In genomic region chr20:63884506-63885263, GRCh38 we compare ENCODE assay signal across 18 cellular contexts. TPM values are rescaled to one million over a fixed set of nuclear protein-coding genes. Genes with fewer than 3 reads are reported as not detected.
DNase-seq lines count a peak whose midpoint lies in the region; ATAC-seq and TF ChIP-seq lines count a peak whose summit lies in the region.
"Had no signal": no experiment of that assay in that cellular context is flagged by ENCODE, and none has a peak within 500 bp of the region (broad histone marks: within the 10 kb centered on the region; RNA-seq: fewer than 3 reads in every experiment).

No MANE protein-coding gene starts in this region.

- ATAC-seq in gastrocnemius medialis (peak; percentile 92 to 95), HG02571 (IDR thresholded peaks at IDR 0.05; ENCODE audit: unreplicated experiment) (no peak)
- ATAC-seq: gastroesophageal sphincter had no signal

- H3K4me1 ChIP-seq in gastrocnemius medialis (peaks cover 9 to 21% of the 10 kb centered on the region in 2 donors), mesendoderm (ENCODE audit: control insufficient read depth, low read depth, low read length) (no peaks in the 10 kb centered on the region)
- H3K4me1 ChIP-seq: gastroesophageal sphincter had no signal

- H3K23ac ChIP-seq in mesendoderm (ENCODE audit: low read length): no peak overlapping the region

- in situ Hi-C loops in gastrocnemius medialis (cut with MboI; ENCODE audit: low sequenced_read_pairs in 4 of 4): no loop called here

- TF ChIP-seq POLR2A in gastrocnemius medialis (IDR thresholded peaks at IDR 0.05): peak; percentile 61 to 62

- H2BK15ac ChIP-seq in mesendoderm (replicated peaks; ENCODE audit: low read depth): no peak overlapping the region

- no peak overlapping the region for H3K4me2 ChIP-seq in mesendoderm (ENCODE audit: low read length)

- intact Hi-C loops in gastrocnemius medialis (cut with DNase I; ENCODE audit: low total_unique reads): no loop called here

- H3K79me1 ChIP-seq in mesendoderm (ENCODE audit: low read length): peaks cover 5% of the 10 kb centered on the region

- H3K56ac ChIP-seq in mesendoderm (ENCODE audit: low read length): no peak overlapping the region

- H3K27me3 ChIP-seq in gastrocnemius medialis: no peaks in the 10 kb centered on the region
- H3K27me3 ChIP-seq in mesendoderm (ENCODE audit: insufficient read depth, low read length, poor library complexity): no peaks in the 10 kb centered on the region
- H3K27me3 ChIP-seq: gastroesophageal sphincter, testis had no signal

- H3K4me3 ChIP-seq in gastrocnemius medialis: no peak overlapping the region
- no peak overlapping the region for H3K4me3 ChIP-seq in mesendoderm (ENCODE audit: low read length)
- H3K4me3 ChIP-seq: gastroesophageal sphincter, skin epidermis, testis had no signal

- DNase-seq in M059J (ENCODE audit: low read depth) (peak; percentile 27), epithelial cell of prostate (ENCODE audit: low read depth, low spot score) (no peak), gastrocnemius medialis (peak; percentile 76 to 87), mesendoderm (no peak)
- DNase-seq: activated T-cell treated with anti-CD3 and anti-CD28 coated beads, Interleukin-2, amount 50 U/mL, for 1 hour; CD4-positive, alpha-beta T cell; effector memory CD4-positive, alpha-beta T cell; GDM1; naive thymus-derived CD4-positive, alpha-beta T cell; NCI-H1092 treated with DMSO at 0.1 percent for 48 hours; NCI-H446; testis had no signal

- WGBS in mesendoderm (ENCODE audit: extremely low coverage, insufficient coverage, low lambda C conversion rate): no CpG with 5 or more reads among the region's 21 CpGs

- H3K79me2 ChIP-seq in mesendoderm (ENCODE audit: control insufficient read depth, insufficient read depth, low read length): peaks cover 2% of the 10 kb centered on the region

- H2BK5ac ChIP-seq in mesendoderm (ENCODE audit: low read length): no peak overlapping the region

- no peak overlapping the region for H3K9ac ChIP-seq in mesendoderm (ENCODE audit: low read length)

- H3K36me3 ChIP-seq in gastrocnemius medialis (peaks cover 0 to 39% of the 10 kb centered on the region in 2 donors), mesendoderm (ENCODE audit: control insufficient read depth, insufficient read depth, low read length) (peaks cover 17% of the 10 kb centered on the region)

- no peak for TF ChIP-seq CTCF in gastrocnemius medialis (IDR thresholded peaks at IDR 0.05 in 4 of 5, conservative IDR thresholded peaks at IDR 0.05 in 1 of 5)

- H4K5ac ChIP-seq in mesendoderm (ENCODE audit: low read length): no peak overlapping the region

- H2BK120ac ChIP-seq in mesendoderm (ENCODE audit: low read depth, low read length): no peak overlapping the region

- no peak overlapping the region for H4K8ac ChIP-seq in mesendoderm (ENCODE audit: low read depth, low read length)

- H3K27ac ChIP-seq in epithelial cell of prostate: peak overlapping the region; percentile 50
- peak overlapping the region; percentile 73 to 82 (median 76) for H3K27ac ChIP-seq in gastrocnemius medialis
- no peak overlapping the region for H3K27ac ChIP-seq in mesendoderm (ENCODE audit: low read depth, low read length)
- H3K27ac ChIP-seq: gastroesophageal sphincter, testis had no signal

- H3K18ac ChIP-seq in mesendoderm (ENCODE audit: low read length): no peak overlapping the region

- H3K9me3 ChIP-seq in gastrocnemius medialis: no peaks in the 10 kb centered on the region
- H3K9me3 ChIP-seq: gastroesophageal sphincter, testis had no signal

- no peak overlapping the region for H2AK5ac ChIP-seq in mesendoderm (ENCODE audit: low read length)

- no peak overlapping the region for H3K4ac ChIP-seq in mesendoderm (ENCODE audit: low read depth, low read length)

RNA-seq across cellular contexts. Expression of gene DNAJC5, which starts 10.2 kb away (rescaled TPM):
- total RNA-seq in M059J (2014; rRNA removed; shearing (Covaris generic)): 37.9 and 68.7 TPM in 2 replicates
- total RNA-seq in gastrocnemius medialis: 10 to 100 TPM; 18.5 to 26.4 (median 22.5) TPM
- 17.5 TPM for polyA plus RNA-seq in mesendoderm (2013, experiment 1 of 2)
- polyA plus RNA-seq in mesendoderm (2013, experiment 2 of 2): 17.4 TPM

RNA-seq across cellular contexts. Expression of gene TPD52L2, which starts 19.6 kb away (rescaled TPM):
- total RNA-seq in M059J (2014; rRNA removed; shearing (Covaris generic)): 130 and 152 TPM in 2 replicates
- 10 to 100 TPM; 57.7 to 92.4 (median 59.8) TPM for total RNA-seq in gastrocnemius medialis
- 68.0 TPM for polyA plus RNA-seq in mesendoderm (2013, experiment 1 of 2)
- polyA plus RNA-seq in mesendoderm (2013, experiment 2 of 2): 67.4 TPM

RNA-seq across cellular contexts. Expression of gene ABHD16B, which starts 23.4 kb away (rescaled TPM):
- not detected in 2 replicates for total RNA-seq in M059J (2014; rRNA removed; shearing (Covaris generic))
- total RNA-seq in gastrocnemius medialis: not detected
- not detected for polyA plus RNA-seq in mesendoderm (2013, experiment 1 of 2)
- polyA plus RNA-seq in mesendoderm (2013, experiment 2 of 2): not detected
- total RNA-seq: astrocyte; CD4-positive, alpha-beta T cell; gastroesophageal sphincter; HT-29 had no signal
- polyA plus RNA-seq: keratinocyte had no signal

RNA-seq across cellular contexts. Expression of gene ZBTB46, which starts 53.6 kb away (rescaled TPM):
- 2.5 and 3.1 TPM in 2 replicates for total RNA-seq in M059J (2014; rRNA removed; shearing (Covaris generic))
- 1 to 10 TPM; 4.3 to 7.1 (median 5.6) TPM for total RNA-seq in gastrocnemius medialis
- polyA plus RNA-seq in mesendoderm (2013, experiment 1 of 2): 4.2 TPM
- 4.3 TPM for polyA plus RNA-seq in mesendoderm (2013, experiment 2 of 2)

Comparison
In these comparisons a context has a peak if more than half of its experiments do, and no peak if none do; other contexts are left out.
1. DNase-seq: peak in M059J (single experiment) and gastrocnemius medialis (2 of 2); none in epithelial cell of prostate (single experiment) and mesendoderm (single experiment).